In the genomic region with DNA sequence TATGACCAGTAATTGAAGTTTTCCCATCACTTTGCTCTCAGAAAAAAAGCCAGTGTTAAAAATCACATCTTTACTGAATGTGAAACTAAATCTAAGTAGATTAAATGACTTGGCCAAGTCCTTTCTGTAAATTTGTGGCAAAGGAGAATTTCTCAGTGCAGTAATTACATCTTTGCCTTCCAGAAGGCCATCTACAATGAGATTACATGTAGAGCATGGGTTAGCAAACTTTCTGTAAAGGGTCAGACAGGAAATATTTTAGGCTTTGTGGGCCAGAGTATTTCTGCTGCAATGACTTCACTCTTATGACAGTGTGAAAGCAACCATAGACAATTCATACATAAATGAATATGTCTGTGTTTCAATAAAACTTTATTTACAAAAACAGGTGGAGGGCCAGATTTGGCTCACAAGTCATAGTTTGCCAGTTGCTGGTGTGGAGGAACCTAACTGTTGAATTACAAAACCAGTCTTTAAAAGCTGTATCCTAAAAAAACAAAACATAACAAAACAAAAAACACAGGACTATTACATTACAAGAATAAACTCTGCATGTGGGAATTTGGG, we compare ENCODE assay signal across 2 cellular contexts.
TF ChIP-seq lines count a peak whose summit lies in the region.

No MANE protein-coding gene starts in this region.

TF ChIP-seq in HEK293, 187 proteins besides CTCF, POLR2A, EP300 and RAD21:
- TF ChIP-seq KLF8 (tag by site-specific recombination; IDR thresholded peaks at IDR 0.05) (no peak), SP2 (tag by site-specific recombination; IDR thresholded peaks at IDR 0.05) (no peak)
- TF ChIP-seq, protein P1, sequence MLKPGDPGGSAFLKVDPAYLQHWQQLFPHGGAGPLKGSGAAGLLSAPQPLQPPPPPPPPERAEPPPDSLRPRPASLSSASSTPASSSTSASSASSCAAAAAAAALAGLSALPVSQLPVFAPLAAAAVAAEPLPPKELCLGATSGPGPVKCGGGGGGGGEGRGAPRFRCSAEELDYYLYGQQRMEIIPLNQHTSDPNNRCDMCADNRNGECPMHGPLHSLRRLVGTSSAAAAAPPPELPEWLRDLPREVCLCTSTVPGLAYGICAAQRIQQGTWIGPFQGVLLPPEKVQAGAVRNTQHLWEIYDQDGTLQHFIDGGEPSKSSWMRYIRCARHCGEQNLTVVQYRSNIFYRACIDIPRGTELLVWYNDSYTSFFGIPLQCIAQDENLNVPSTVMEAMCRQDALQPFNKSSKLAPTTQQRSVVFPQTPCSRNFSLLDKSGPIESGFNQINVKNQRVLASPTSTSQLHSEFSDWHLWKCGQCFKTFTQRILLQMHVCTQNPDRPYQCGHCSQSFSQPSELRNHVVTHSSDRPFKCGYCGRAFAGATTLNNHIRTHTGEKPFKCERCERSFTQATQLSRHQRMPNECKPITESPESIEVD (tag by site-specific recombination; IDR thresholded peaks at IDR 0.05): peak; percentile 55

TF ChIP-seq in GM12878, 131 proteins besides CTCF, POLR2A, EP300 and RAD21:
- TF ChIP-seq, protein P2, sequence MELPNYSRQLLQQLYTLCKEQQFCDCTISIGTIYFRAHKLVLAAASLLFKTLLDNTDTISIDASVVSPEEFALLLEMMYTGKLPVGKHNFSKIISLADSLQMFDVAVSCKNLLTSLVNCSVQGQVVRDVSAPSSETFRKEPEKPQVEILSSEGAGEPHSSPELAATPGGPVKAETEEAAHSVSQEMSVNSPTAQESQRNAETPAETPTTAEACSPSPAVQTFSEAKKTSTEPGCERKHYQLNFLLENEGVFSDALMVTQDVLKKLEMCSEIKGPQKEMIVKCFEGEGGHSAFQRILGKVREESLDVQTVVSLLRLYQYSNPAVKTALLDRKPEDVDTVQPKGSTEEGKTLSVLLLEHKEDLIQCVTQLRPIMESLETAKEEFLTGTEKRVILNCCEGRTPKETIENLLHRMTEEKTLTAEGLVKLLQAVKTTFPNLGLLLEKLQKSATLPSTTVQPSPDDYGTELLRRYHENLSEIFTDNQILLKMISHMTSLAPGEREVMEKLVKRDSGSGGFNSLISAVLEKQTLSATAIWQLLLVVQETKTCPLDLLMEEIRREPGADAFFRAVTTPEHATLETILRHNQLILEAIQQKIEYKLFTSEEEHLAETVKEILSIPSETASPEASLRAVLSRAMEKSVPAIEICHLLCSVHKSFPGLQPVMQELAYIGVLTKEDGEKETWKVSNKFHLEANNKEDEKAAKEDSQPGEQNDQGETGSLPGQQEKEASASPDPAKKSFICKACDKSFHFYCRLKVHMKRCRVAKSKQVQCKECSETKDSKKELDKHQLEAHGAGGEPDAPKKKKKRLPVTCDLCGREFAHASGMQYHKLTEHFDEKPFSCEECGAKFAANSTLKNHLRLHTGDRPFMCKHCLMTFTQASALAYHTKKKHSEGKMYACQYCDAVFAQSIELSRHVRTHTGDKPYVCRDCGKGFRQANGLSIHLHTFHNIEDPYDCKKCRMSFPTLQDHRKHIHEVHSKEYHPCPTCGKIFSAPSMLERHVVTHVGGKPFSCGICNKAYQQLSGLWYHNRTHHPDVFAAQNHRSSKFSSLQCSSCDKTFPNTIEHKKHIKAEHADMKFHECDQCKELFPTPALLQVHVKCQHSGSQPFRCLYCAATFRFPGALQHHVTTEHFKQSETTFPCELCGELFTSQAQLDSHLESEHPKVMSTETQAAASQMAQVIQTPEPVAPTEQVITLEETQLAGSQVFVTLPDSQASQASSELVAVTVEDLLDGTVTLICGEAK (IDR thresholded peaks at IDR 0.05; ENCODE audit: borderline replicate concordance): peak; percentile 89
- TF ChIP-seq, protein P3, sequence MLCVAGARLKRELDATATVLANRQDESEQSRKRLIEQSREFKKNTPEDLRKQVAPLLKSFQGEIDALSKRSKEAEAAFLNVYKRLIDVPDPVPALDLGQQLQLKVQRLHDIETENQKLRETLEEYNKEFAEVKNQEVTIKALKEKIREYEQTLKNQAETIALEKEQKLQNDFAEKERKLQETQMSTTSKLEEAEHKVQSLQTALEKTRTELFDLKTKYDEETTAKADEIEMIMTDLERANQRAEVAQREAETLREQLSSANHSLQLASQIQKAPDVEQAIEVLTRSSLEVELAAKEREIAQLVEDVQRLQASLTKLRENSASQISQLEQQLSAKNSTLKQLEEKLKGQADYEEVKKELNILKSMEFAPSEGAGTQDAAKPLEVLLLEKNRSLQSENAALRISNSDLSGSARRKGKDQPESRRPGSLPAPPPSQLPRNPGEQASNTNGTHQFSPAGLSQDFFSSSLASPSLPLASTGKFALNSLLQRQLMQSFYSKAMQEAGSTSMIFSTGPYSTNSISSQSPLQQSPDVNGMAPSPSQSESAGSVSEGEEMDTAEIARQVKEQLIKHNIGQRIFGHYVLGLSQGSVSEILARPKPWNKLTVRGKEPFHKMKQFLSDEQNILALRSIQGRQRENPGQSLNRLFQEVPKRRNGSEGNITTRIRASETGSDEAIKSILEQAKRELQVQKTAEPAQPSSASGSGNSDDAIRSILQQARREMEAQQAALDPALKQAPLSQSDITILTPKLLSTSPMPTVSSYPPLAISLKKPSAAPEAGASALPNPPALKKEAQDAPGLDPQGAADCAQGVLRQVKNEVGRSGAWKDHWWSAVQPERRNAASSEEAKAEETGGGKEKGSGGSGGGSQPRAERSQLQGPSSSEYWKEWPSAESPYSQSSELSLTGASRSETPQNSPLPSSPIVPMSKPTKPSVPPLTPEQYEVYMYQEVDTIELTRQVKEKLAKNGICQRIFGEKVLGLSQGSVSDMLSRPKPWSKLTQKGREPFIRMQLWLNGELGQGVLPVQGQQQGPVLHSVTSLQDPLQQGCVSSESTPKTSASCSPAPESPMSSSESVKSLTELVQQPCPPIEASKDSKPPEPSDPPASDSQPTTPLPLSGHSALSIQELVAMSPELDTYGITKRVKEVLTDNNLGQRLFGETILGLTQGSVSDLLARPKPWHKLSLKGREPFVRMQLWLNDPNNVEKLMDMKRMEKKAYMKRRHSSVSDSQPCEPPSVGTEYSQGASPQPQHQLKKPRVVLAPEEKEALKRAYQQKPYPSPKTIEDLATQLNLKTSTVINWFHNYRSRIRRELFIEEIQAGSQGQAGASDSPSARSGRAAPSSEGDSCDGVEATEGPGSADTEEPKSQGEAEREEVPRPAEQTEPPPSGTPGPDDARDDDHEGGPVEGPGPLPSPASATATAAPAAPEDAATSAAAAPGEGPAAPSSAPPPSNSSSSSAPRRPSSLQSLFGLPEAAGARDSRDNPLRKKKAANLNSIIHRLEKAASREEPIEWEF (IDR thresholded peaks at IDR 0.05; ENCODE audit: insufficient replicate concordance, low read depth, low read length): no peak
- no peak for TF ChIP-seq CREB1 (IDR thresholded peaks at IDR 0.05; ENCODE audit: low read depth)
- TF ChIP-seq ZNF207 (IDR thresholded peaks at IDR 0.05; ENCODE audit: borderline replicate concordance): no peak
- TF ChIP-seq SRF (IDR thresholded peaks at IDR 0.05; ENCODE audit: low read depth in 2 of 2, low read length in 2 of 2): no peak
